10 cellular contexts compared by ENCODE assay signal in genomic region chr10:102403115-102403514, GRCh38. TPM values are rescaled to one million over a fixed set of nuclear protein-coding genes. Genes with fewer than 3 reads are reported as not detected.
A peak's percentile ranks its signal among the peaks of the same experiment; 100 is the strongest.
DNase-seq lines count a peak whose midpoint lies in the region; ATAC-seq and TF ChIP-seq lines count a peak whose summit lies in the region.
"Had no signal": no experiment of that assay in that cellular context is flagged by ENCODE, and none has a peak within 500 bp of the region (broad histone marks: within the 10 kb centered on the region; RNA-seq: fewer than 3 reads in every experiment).

No MANE protein-coding gene starts in this region.

- peaks cover 9% of the 10 kb centered on the region for H3K4me1 ChIP-seq in parathyroid adenoma

- CTCF ChIA-PET in CD4-positive, alpha-beta T cell (lab: Charles Lee): interaction anchor here (0.6 to 1.8 kb wide), 13 partner anchors 8 to 246 kb away, joined by 3 to 10 read pairs (median 3); partner anchors contain the start of gene NFKB2

- peaks cover 36% of the 10 kb centered on the region for H3K4me1 Mint-ChIP-seq in CD4-positive, alpha-beta T cell (ENCODE audit: low read depth)
- H3K4me1 Mint-ChIP-seq in T-helper 17 cell: peaks cover 35% of the 10 kb centered on the region

- POLR2A ChIA-PET in CD4-positive, alpha-beta T cell (lab: Charles Lee): interaction anchor here (0.6 to 6.1 kb wide), 3 partner anchors 7 to 18 kb away, joined by 3 to 31 read pairs (median 16); partner anchors contain the start of genes FBXL15 and NFKB2

- peak in 1 of 10 experiments; percentile 5 for DNase-seq in CD4-positive, alpha-beta T cell
- DNase-seq in T-helper 17 cell (no peak), brain microvascular endothelial cell (no peak)
- no peak for DNase-seq in activated naive CD4-positive, alpha-beta T cell (lab: John Stamatoyannopoulos, UW)
- DNase-seq: NCI-H2029 had no signal

- peaks cover 5% of the 10 kb centered on the region for H3K27me3 Mint-ChIP-seq in CD4-positive, alpha-beta T cell
- peaks cover 7% of the 10 kb centered on the region for H3K27me3 Mint-ChIP-seq in T-helper 17 cell

- intact Hi-C loops in CD4-positive, alpha-beta T cell (cut with DNase I, micrococcal nuclease): no loop called here

- H3K36me3 ChIP-seq in parathyroid adenoma (ENCODE audit: control insufficient read depth, insufficient read depth, low read length) (no peaks in the 10 kb centered on the region), brain microvascular endothelial cell (replicated peaks) (peaks cover 16% of the 10 kb centered on the region)

- peak; percentile 4 for TF ChIP-seq POLR2A in GM18526 (IDR thresholded peaks at IDR 0.05; ENCODE audit: extremely low read depth, insufficient read length)

- peaks cover 56% of the 10 kb centered on the region for H3K36me3 Mint-ChIP-seq in CD4-positive, alpha-beta T cell (ENCODE audit: low read depth)
- peaks cover 4% of the 10 kb centered on the region for H3K36me3 Mint-ChIP-seq in T-helper 17 cell (ENCODE audit: low read depth)

- no peak overlapping the region for H3K27ac ChIP-seq in CD4-positive, alpha-beta T cell (ENCODE audit: low read depth, low read length)
- H3K27ac ChIP-seq in parathyroid adenoma: peak overlapping the region; percentile 42
- no peak overlapping the region for H3K27ac ChIP-seq in brain microvascular endothelial cell

- no peaks in the 10 kb centered on the region for H3K9me3 Mint-ChIP-seq in CD4-positive, alpha-beta T cell
- H3K9me3 Mint-ChIP-seq: CD8-positive, alpha-beta memory T cell; HFFc6 had no signal

- peak overlapping the region; percentile 85 for H3K27ac Mint-ChIP-seq in CD4-positive, alpha-beta T cell
- H3K27ac Mint-ChIP-seq in T-helper 17 cell: peak overlapping the region; percentile 95
- H3K27ac Mint-ChIP-seq: HFFc6 had no signal

- H2AFZ ChIP-seq in parathyroid adenoma: no peak overlapping the region

- in situ Hi-C loops in brain microvascular endothelial cell (cut with HindIII; ENCODE audit: low pct_ligation_motif_present, low sequenced_read_pairs): no loop called here

- ATAC-seq in CD4-positive, alpha-beta T cell (ENCODE audit: poor library complexity): no peak
- ATAC-seq in T-helper 17 cell (no peak), GM21825 (IDR thresholded peaks at IDR 0.05; ENCODE audit: unreplicated experiment) (no peak)

- no peak overlapping the region for H3K9ac ChIP-seq in parathyroid adenoma

- no peaks in the 10 kb centered on the region for H3K79me2 ChIP-seq in parathyroid adenoma

- H3K27me3 ChIP-seq in CD4-positive, alpha-beta T cell (ENCODE audit: control insufficient read depth, insufficient read depth, low read length): no peaks in the 10 kb centered on the region
- H3K27me3 ChIP-seq in parathyroid adenoma (ENCODE audit: control insufficient read depth, insufficient read depth, low read length) (no peaks in the 10 kb centered on the region), brain microvascular endothelial cell (replicated peaks) (no peaks in the 10 kb centered on the region)

- TF ChIP-seq CTCF in CD4-positive, alpha-beta T cell (IDR thresholded peaks at IDR 0.05): no peak
- no peak for TF ChIP-seq CTCF in parathyroid adenoma (IDR thresholded peaks at IDR 0.05)
- no peak for TF ChIP-seq CTCF in brain microvascular endothelial cell (IDR thresholded peaks at IDR 0.05; ENCODE audit: low read depth, low read length, missing control alignments)

- no peaks in the 10 kb centered on the region for H3K9me3 ChIP-seq in CD4-positive, alpha-beta T cell (ENCODE audit: control insufficient read depth, low read length)
- H3K9me3 ChIP-seq in T-helper 17 cell (ENCODE audit: control insufficient read depth, low read length, poor library complexity, severe bottlenecking): no peaks in the 10 kb centered on the region
- no peaks in the 10 kb centered on the region for H3K9me3 ChIP-seq in parathyroid adenoma (ENCODE audit: control insufficient read depth, low read length)

- H3K4me3 Mint-ChIP-seq in CD4-positive, alpha-beta T cell: no peak overlapping the region
- H3K4me3 Mint-ChIP-seq in T-helper 17 cell: no peak overlapping the region
- H3K4me3 Mint-ChIP-seq: HFFc6 had no signal

- H3K4me3 ChIP-seq in parathyroid adenoma (ENCODE audit: low read depth, low read length) (no peak overlapping the region), brain microvascular endothelial cell (ENCODE audit: low read depth, low read length) (no peak overlapping the region)

- H3K4me2 ChIP-seq in parathyroid adenoma (ENCODE audit: low read length): no peak overlapping the region

RNA-seq across cellular contexts. Expression of gene NFKB2, which starts 7.6 kb away (rescaled TPM):
- 100 to 1,000 TPM; 240 to 256 TPM for total RNA-seq in CD4-positive, alpha-beta T cell
- 100 to 1,000 TPM; 364 to 390 TPM for total RNA-seq in T-helper 17 cell

RNA-seq across cellular contexts. Expression of gene PSD, which starts 15.5 kb away (rescaled TPM):
- total RNA-seq in CD4-positive, alpha-beta T cell: 10 to 100 TPM; 16.7 to 17.8 TPM
- total RNA-seq in T-helper 17 cell: 1 to 10 TPM; 2.9 to 5.1 TPM

RNA-seq across cellular contexts. Expression of gene FBXL15, which starts 17.5 kb away (rescaled TPM):
- 10 to 100 TPM; 10.2 to 10.4 TPM for total RNA-seq in CD4-positive, alpha-beta T cell
- 10 to 100 TPM in 1 of 2 donors, 1 to 10 TPM in 1; 9.9 to 14.2 TPM for total RNA-seq in T-helper 17 cell

RNA-seq across cellular contexts. Expression of gene CUEDC2, which starts 29.3 kb away (rescaled TPM):
- total RNA-seq in CD4-positive, alpha-beta T cell: 10 to 100 TPM; 25.5 to 25.6 TPM
- total RNA-seq in T-helper 17 cell: 10 to 100 TPM; 27.4 to 30.7 TPM

RNA-seq across cellular contexts. Expression of gene C10orf95, which starts 48.2 kb away (rescaled TPM):
- under 1 TPM; 0.16 to 0.28 TPM for total RNA-seq in CD4-positive, alpha-beta T cell
- under 1 TPM in 1 of 2 donors, not detected in 1; 0.50 TPM for total RNA-seq in T-helper 17 cell
